ENCODE assay signal across 15 cellular contexts in genomic region chr14:91866511-91867295, GRCh38. TPM values are rescaled to one million over a fixed set of nuclear protein-coding genes. Genes with fewer than 3 reads are reported as not detected.
A peak's percentile ranks its signal among the peaks of the same experiment; 100 is the strongest.
DNase-seq lines count a peak whose midpoint lies in the region; ATAC-seq and TF ChIP-seq lines count a peak whose summit lies in the region.
"Had no signal": no experiment of that assay in that cellular context is flagged by ENCODE, and none has a peak within 500 bp of the region (broad histone marks: within the 10 kb centered on the region; RNA-seq: fewer than 3 reads in every experiment).

No MANE protein-coding gene starts in this region.

- H3K4me3 Mint-ChIP-seq in activated T-helper 17 cell treated with anti-CD3 and anti-CD28 coated beads, Interleukin-2, amount 50 U/mL, for 72 hours = peak overlapping the region; percentile 89
- peak overlapping the region; percentile 100 for H3K4me3 Mint-ChIP-seq in natural killer cell
- H3K4me3 Mint-ChIP-seq: mesothelial cell of epicardium had no signal

- H3K36me3 ChIP-seq in BLaER1 treated with 17β-estradiol and CSF1 and Interleukin-3, amounts not matched to agents 10 nM and 100 nM = no peaks in the 10 kb centered on the region
- no peaks in the 10 kb centered on the region for H3K36me3 ChIP-seq in DND-41 (ENCODE audit: insufficient read depth, low read length)
- H3K36me3 ChIP-seq: cardiac muscle cell, gastrocnemius medialis, pancreas, WERI-Rb-1 had no signal

- H2AFZ ChIP-seq in DND-41 (ENCODE audit: low read depth, low read length) = peak overlapping the region; percentile 21

- intact Hi-C loops in natural killer cell (cut with micrococcal nuclease) = loop anchor here (1.0 to 2.0 kb wide), 2 partner anchors 638 to 785 kb away; no protein-coding TSS in a partner anchor

- H3K9me3 Mint-ChIP-seq in activated T-helper 17 cell treated with anti-CD3 and anti-CD28 coated beads, Interleukin-2, amount 50 U/mL, for 72 hours = no peaks in the 10 kb centered on the region
- no peaks in the 10 kb centered on the region for H3K9me3 Mint-ChIP-seq in natural killer cell
- H3K9me3 Mint-ChIP-seq: mesothelial cell of epicardium had no signal

- TF ChIP-seq CTCF in DND-41 (IDR thresholded peaks at IDR 0.05; ENCODE audit: borderline replicate concordance, extremely low read depth, low read length, poor library complexity, severe bottlenecking) = no peak
- no peak for TF ChIP-seq CTCF in natural killer cell (IDR thresholded peaks at IDR 0.05)

- no peaks in the 10 kb centered on the region for H4K20me1 ChIP-seq in BLaER1 treated with 17β-estradiol and CSF1 and Interleukin-3, amounts not matched to agents 10 nM and 100 nM
- no peaks in the 10 kb centered on the region for H4K20me1 ChIP-seq in DND-41 (ENCODE audit: insufficient read depth, low read length)

- H3K27me3 Mint-ChIP-seq in activated T-helper 17 cell treated with anti-CD3 and anti-CD28 coated beads, Interleukin-2, amount 50 U/mL, for 72 hours = no peaks in the 10 kb centered on the region
- H3K27me3 Mint-ChIP-seq in natural killer cell (ENCODE audit: low read depth in 2 of 2) = no peaks in the 10 kb centered on the region

- H3K36me3 Mint-ChIP-seq in activated T-helper 17 cell treated with anti-CD3 and anti-CD28 coated beads, Interleukin-2, amount 50 U/mL, for 72 hours (ENCODE audit: low read depth) = peaks cover 16% of the 10 kb centered on the region
- peaks cover 11% of the 10 kb centered on the region for H3K36me3 Mint-ChIP-seq in natural killer cell

- H3K27me3 ChIP-seq in BLaER1 treated with 17β-estradiol and CSF1 and Interleukin-3, amounts not matched to agents 10 nM and 100 nM = no peaks in the 10 kb centered on the region
- no peaks in the 10 kb centered on the region for H3K27me3 ChIP-seq in DND-41 (ENCODE audit: insufficient read depth, low read length, poor library complexity)
- H3K27me3 ChIP-seq: cardiac muscle cell, gastrocnemius medialis, pancreas had no signal

- peaks cover 18 to 49% (median 41%) of the 10 kb centered on the region in 10 experiments for H3K4me1 ChIP-seq in BLaER1 treated with 17β-estradiol and CSF1 and Interleukin-3, amounts not matched to agents 10 nM and 100 nM
- peaks cover 76% of the 10 kb centered on the region for H3K4me1 ChIP-seq in DND-41 (ENCODE audit: insufficient read depth, low read length)

- H3K4me1 Mint-ChIP-seq in activated T-helper 17 cell treated with anti-CD3 and anti-CD28 coated beads, Interleukin-2, amount 50 U/mL, for 72 hours = peaks cover 49% of the 10 kb centered on the region
- peaks cover 75 to 77% of the 10 kb centered on the region in 2 donors for H3K4me1 Mint-ChIP-seq in natural killer cell

- no peak overlapping the region; a peak in 1 of 20 replicates for H3K4me3 ChIP-seq in BLaER1 treated with 17β-estradiol and CSF1 and Interleukin-3, amounts not matched to agents 10 nM and 100 nM
- 0 out of 4 replicates have a peak overlapping the region, but pooled peaks of 1 of the 2 experiments have one; percentile 23 for H3K4me3 ChIP-seq in DND-41 (ENCODE audit: low read depth in 1 of 2, low read length in 2 of 2)
- H3K4me3 ChIP-seq: cardiac muscle cell, gastrocnemius medialis, pancreas, SK-N-MC had no signal

- H3K4me2 ChIP-seq in BLaER1 treated with 17β-estradiol and CSF1 and Interleukin-3, amounts not matched to agents 10 nM and 100 nM = peak overlapping the region; percentile 4 to 79 (median 69); a peak in 20 of 22 replicates
- H3K4me2 ChIP-seq in DND-41 (ENCODE audit: insufficient read depth, low read length) = peak overlapping the region; percentile 38

- peaks cover 6 to 16% (median 14%) of the 10 kb centered on the region in 11 experiments; a peak in 20 of 22 replicates for H3K9me3 ChIP-seq in BLaER1 treated with 17β-estradiol and CSF1 and Interleukin-3, amounts not matched to agents 10 nM and 100 nM (replicated peaks in 1 of 11)
- H3K9me3 ChIP-seq in DND-41 (ENCODE audit: insufficient read depth, low read length, severe bottlenecking) = no peaks in the 10 kb centered on the region
- H3K9me3 ChIP-seq: gastrocnemius medialis, pancreas had no signal

- peak overlapping the region in 2 of 11 experiments; percentile 1 to 26; a peak in 1 of 22 replicates for H3K9ac ChIP-seq in BLaER1 treated with 17β-estradiol and CSF1 and Interleukin-3, amounts not matched to agents 10 nM and 100 nM
- H3K9ac ChIP-seq in DND-41 (ENCODE audit: low read depth, low read length) = peak overlapping the region; percentile 34

- no peak for DNase-seq in DND-41
- no peak for DNase-seq in natural killer cell
- no peak for DNase-seq in activated effector memory CD4-positive, alpha-beta T cell treated with Interleukin-2 at 50 U/mL for 16 hours
- no peak for DNase-seq in amniotic stem cell (lab: John Stamatoyannopoulos, UW)
- no peak for DNase-seq in ureter (ENCODE audit: low spot score)
- DNase-seq: activated gamma-delta T cell, gastrocnemius medialis, pancreas, WERI-Rb-1 had no signal

- H3K27ac Mint-ChIP-seq in activated T-helper 17 cell treated with anti-CD3 and anti-CD28 coated beads, Interleukin-2, amount 50 U/mL, for 72 hours = peak overlapping the region; percentile 80
- H3K27ac Mint-ChIP-seq in natural killer cell = peak overlapping the region; percentile 88 to 96
- H3K27ac Mint-ChIP-seq: mesothelial cell of epicardium had no signal

- H3K27ac ChIP-seq in BLaER1 treated with 17β-estradiol and CSF1 and Interleukin-3, amounts not matched to agents 10 nM and 100 nM = no peak overlapping the region
- H3K27ac ChIP-seq in DND-41 (ENCODE audit: low read length) = peak overlapping the region; percentile 98
- H3K27ac ChIP-seq: C4-2B, cardiac muscle cell, gastrocnemius medialis, pancreas, SK-N-MC, WERI-Rb-1 had no signal

- no peak; the same call in 2 of the 3 replicates for ATAC-seq in DND-41 (ENCODE audit: insufficient read depth, low read depth)
- peak; percentile 19 for ATAC-seq in activated T-helper 17 cell treated with anti-CD3 and anti-CD28 coated beads, Interleukin-2, amount 50 U/mL, for 72 hours (replicated peaks)
- peak; percentile 8 to 12 (median 11) for ATAC-seq in natural killer cell
- ATAC-seq: gastrocnemius medialis, pancreas had no signal

- H3K79me2 ChIP-seq in DND-41 (ENCODE audit: insufficient read depth, low read length) = no peaks in the 10 kb centered on the region

RNA-seq across cellular contexts. Expression of gene TC2N, which starts 0.6 kb away (rescaled TPM):
- total RNA-seq in activated T-helper 17 cell treated with anti-CD3 and anti-CD28 coated beads, Interleukin-2, amount 50 U/mL, for 72 hours = 10 to 100 TPM; 39.2 to 81.2 TPM
- total RNA-seq in natural killer cell (100 to 1,000 TPM in 2 of 3 donors, 10 to 100 TPM in 1; 83.1 to 157 (median 126) TPM), ureter (119 TPM)
